In genomic region chr12:107487011-107487680, GRCh38 we compare ENCODE assay signal across 29 cellular contexts.
"Had no signal": no experiment of that assay in that cellular context is flagged by ENCODE, and none has a peak within 500 bp of the region (broad histone marks: within the 10 kb centered on the region; RNA-seq: fewer than 3 reads in every experiment).

No MANE protein-coding gene starts in this region.

- H3K9me3 ChIP-seq: adrenal gland, body of pancreas, colonic mucosa, stomach, tibial artery had no signal

- DNase-seq: activated CD4-positive, alpha-beta T cell treated with anti-CD3 and anti-CD28 coated beads for 48 hours; activated CD4-positive, alpha-beta T cell treated with anti-CD3 and anti-CD28 coated beads, Interleukin-2, amount 50 U/mL, for 48 hours; activated CD8-positive, alpha-beta memory T cell treated with anti-CD3 and anti-CD28 coated beads for 24 hours; activated effector memory CD4-positive, alpha-beta T cell treated with anti-CD3 and anti-CD28 coated beads, Interleukin-2, amount 50 U/mL, for 16 hours; activated naive CD4-positive, alpha-beta T cell treated with anti-CD3 and anti-CD28 coated beads for 36 hours; activated naive CD8-positive, alpha-beta T cell treated with anti-CD3 and anti-CD28 coated beads for 36 hours; aorta; body of pancreas; cerebellar nuclear complex; colonic mucosa; effector CD8-positive, alpha-beta T cell; kidney glomerular epithelial cell; naive B cell; right cardiac atrium; stimulated activated CD4-positive, alpha-beta T cell treated with anti-CD3 and anti-CD28 coated beads, Interleukin-15, amount 100 ng/mL, for 24 hours; stimulated activated CD4-positive, alpha-beta T cell treated with anti-CD3 and anti-CD28 coated beads, Interleukin-2, amount 100 ng/mL, for 24 hours; stimulated activated naive B cell treated with anti-CD40 and anti-IgM and Interleukin-4, amounts not matched to agents 10 μg/mL and 1 μg/mL and 100 μg/mL, for 72 hours; stomach; tibial artery; WERI-Rb-1 had no signal

- H3K36me3 ChIP-seq: adrenal gland, cardiac muscle cell, colonic mucosa, stomach, tibial artery, WERI-Rb-1 had no signal

- ATAC-seq: activated CD4-positive, CD25-positive, alpha-beta regulatory T cell treated with anti-CD3 and anti-CD28 coated beads, Interleukin-2, amount 50 U/mL, for 24 hours; body of pancreas; right cardiac atrium; stimulated activated naive B cell treated with anti-CD40 and anti-IgM and Interleukin-4, amounts not matched to agents 10 μg/mL and 1 μg/mL and 100 μg/mL, for 72 hours had no signal

- FAIRE-seq: endometrium, frontal cortex, TTC549 had no signal

- H3K4me3 ChIP-seq: adrenal gland, body of pancreas, cardiac muscle cell, colonic mucosa, lung, stomach, tibial artery had no signal

- H3K9me3 Mint-ChIP-seq: activated naive CD4-positive, alpha-beta T cell treated with anti-CD3 and anti-CD28 coated beads for 36 hours; activated naive CD8-positive, alpha-beta T cell treated with anti-CD3 and anti-CD28 coated beads for 36 hours had no signal

- H3K27ac ChIP-seq: adrenal gland, body of pancreas, cardiac muscle cell, colonic mucosa, epithelial cell of prostate, parathyroid adenoma, stomach, tibial artery, WERI-Rb-1 had no signal

- H3K4me1 ChIP-seq: adrenal gland, colonic mucosa, tibial artery had no signal

- H3K4me3 Mint-ChIP-seq: activated naive CD4-positive, alpha-beta T cell treated with anti-CD3 and anti-CD28 coated beads for 36 hours; activated naive CD8-positive, alpha-beta T cell treated with anti-CD3 and anti-CD28 coated beads for 36 hours; stimulated activated naive B cell treated with anti-CD40 and anti-IgM and Interleukin-4, amounts not matched to agents 10 μg/mL and 1 μg/mL and 100 μg/mL, for 72 hours had no signal

- H3K36me3 Mint-ChIP-seq: activated naive CD8-positive, alpha-beta T cell treated with anti-CD3 and anti-CD28 coated beads for 36 hours; naive B cell; stimulated activated naive B cell treated with anti-CD40 and anti-IgM and Interleukin-4, amounts not matched to agents 10 μg/mL and 1 μg/mL and 100 μg/mL, for 72 hours had no signal

- H3K27me3 Mint-ChIP-seq: activated naive CD8-positive, alpha-beta T cell treated with anti-CD3 and anti-CD28 coated beads for 36 hours had no signal

- H3K27ac Mint-ChIP-seq: activated naive CD4-positive, alpha-beta T cell treated with anti-CD3 and anti-CD28 coated beads for 36 hours; activated naive CD8-positive, alpha-beta T cell treated with anti-CD3 and anti-CD28 coated beads for 36 hours; stimulated activated naive B cell treated with anti-CD40 and anti-IgM and Interleukin-4, amounts not matched to agents 10 μg/mL and 1 μg/mL and 100 μg/mL, for 72 hours had no signal

- H3K27me3 ChIP-seq: adrenal gland, body of pancreas, cardiac muscle cell, colonic mucosa had no signal
